ENCODE assay signal across 7 cellular contexts in the genomic region with DNA sequence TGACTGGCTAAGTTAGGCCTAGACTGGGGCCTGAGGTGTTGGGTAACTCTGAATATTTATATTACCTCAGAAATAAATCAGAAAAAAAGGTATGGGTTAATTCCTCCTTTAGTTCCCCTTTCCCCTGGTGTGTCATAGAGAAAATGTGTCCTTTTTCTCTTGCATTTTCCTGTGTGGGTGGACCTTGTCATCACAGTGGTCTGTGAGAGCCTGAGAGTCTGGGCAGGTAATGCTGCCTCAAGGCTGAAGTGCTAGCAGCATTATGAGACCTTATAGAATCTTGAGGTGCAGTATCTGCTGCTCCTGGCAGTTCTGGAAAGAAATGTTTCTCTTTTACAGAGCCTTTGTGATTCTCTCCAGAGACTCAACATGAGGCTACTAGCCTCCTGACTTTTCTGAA.
"Had no signal": no experiment of that assay in that cellular context is flagged by ENCODE, and none has a peak within 500 bp of the region (broad histone marks: within the 10 kb centered on the region; RNA-seq: fewer than 3 reads in every experiment).

No MANE protein-coding gene starts in this region.

- DNase-seq: GM23248, GOT3, H7, HFFc6 had no signal

- H3K36me3 Mint-ChIP-seq: IgD-negative memory B cell had no signal

- H3K9me3 Mint-ChIP-seq: HFFc6, IgD-negative memory B cell had no signal

- H3K4me3 Mint-ChIP-seq: HFFc6, IgD-negative memory B cell had no signal

- H3K27ac Mint-ChIP-seq: HFFc6 had no signal

- H3K4me1 Mint-ChIP-seq: IgD-negative memory B cell had no signal

- ATAC-seq: HCT116, HepG2 had no signal
